Comparison of ENCODE assay signal across 8 cellular contexts in the genomic region with DNA sequence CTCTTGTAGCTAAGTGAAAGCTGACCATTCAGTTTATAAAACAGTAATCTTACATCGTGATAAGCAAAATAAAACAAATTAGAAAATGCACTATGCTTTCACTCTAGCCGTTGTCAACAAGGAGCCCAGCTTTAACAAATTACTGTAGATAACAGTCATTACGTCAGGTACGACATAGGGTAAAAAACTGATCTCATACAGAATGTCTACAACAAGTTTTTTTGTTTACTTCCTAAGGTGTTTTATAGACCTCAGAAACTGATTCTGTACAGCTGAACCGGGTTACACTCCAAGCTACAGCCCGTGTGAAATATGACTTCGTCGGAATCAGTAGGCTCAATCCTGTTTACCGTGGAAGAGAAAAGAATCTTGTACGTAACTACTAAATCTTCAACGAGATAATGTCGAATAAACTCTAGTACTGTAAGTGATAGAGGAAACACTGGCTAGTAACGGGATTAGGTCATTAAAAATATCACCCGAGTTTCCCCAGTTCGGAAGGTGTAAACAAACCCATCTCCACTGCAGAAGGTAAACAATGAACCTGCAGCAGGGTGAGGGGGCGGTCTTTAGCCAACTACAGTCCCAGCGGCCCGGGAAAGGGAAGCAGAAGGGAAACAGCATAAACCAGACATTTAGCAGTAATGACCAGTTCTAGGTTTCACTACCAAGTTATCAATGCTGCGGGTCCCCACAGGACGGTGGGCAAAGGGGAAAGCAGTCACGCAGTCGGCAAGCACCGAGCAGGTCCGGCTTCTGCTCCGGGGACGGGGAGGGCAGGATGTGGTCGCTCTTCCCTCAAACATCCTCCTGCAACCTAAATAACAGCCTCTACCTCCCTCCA. TPM values are rescaled to one million over a fixed set of nuclear protein-coding genes. Genes with fewer than 3 reads are reported as not detected.
DNase-seq lines count a peak whose midpoint lies in the region; ATAC-seq and TF ChIP-seq lines count a peak whose summit lies in the region.

No MANE protein-coding gene starts in this region.

- H3K9me3 ChIP-seq in Panc1 (ENCODE audit: control insufficient read depth, insufficient read depth, low read depth, low read length) (no peaks in the 10 kb centered on the region), gastroesophageal sphincter (no peaks in the 10 kb centered on the region), neuronal stem cell (replicated peaks in 1 of 2; ENCODE audit: control insufficient read depth in 2 of 2, insufficient read depth in 1 of 2, low read depth in 1 of 2, low read length in 2 of 2) (no peaks in the 10 kb centered on the region), suprapubic skin (no peaks in the 10 kb centered on the region)

- H2BK5ac ChIP-seq in neuronal stem cell (ENCODE audit: low read length) = peak overlapping the region; percentile 75

- TF ChIP-seq EP300 in gastroesophageal sphincter (IDR thresholded peaks at IDR 0.05) = no peak
- no peak for TF ChIP-seq EP300 in suprapubic skin (IDR thresholded peaks at IDR 0.05)

- H3K4me1 ChIP-seq in Panc1 (ENCODE audit: control insufficient read depth, insufficient read depth, low read length) (peaks cover 23% of the 10 kb centered on the region; the same call in 1 of the 2 replicates), gastroesophageal sphincter (peaks cover 5 to 67% (median 12%) of the 10 kb centered on the region in 3 donors), neuronal stem cell (ENCODE audit: control insufficient read depth in 2 of 2, insufficient read depth in 1 of 2, low read depth in 1 of 2, low read length in 2 of 2) (peaks cover 0 to 3% of the 10 kb centered on the region in 2 donors), suprapubic skin (peaks cover 33% of the 10 kb centered on the region)

- 2 to 3% methylated on average over 13 to 26 of the region's 27 CpGs for WGBS in gastroesophageal sphincter (ENCODE audit: low coverage in 1 of 2), 2 donors
- no CpG with 5 or more reads among the region's 27 CpGs for WGBS in neuronal stem cell (ENCODE audit: extremely low coverage in 2 of 2, insufficient read length in 2 of 2, insufficient replicate concordance in 1 of 2), 2 donors
- WGBS in suprapubic skin = 1% methylated on average over 25 of the region's 27 CpGs

- peak overlapping the region; percentile 80 for H3K23ac ChIP-seq in neuronal stem cell (ENCODE audit: low read depth, low read length, poor library complexity)

- intact Hi-C loops in Panc1 (cut with micrococcal nuclease; ENCODE audit: unreplicated experiment) = loop anchor here (10.0 kb wide), 1 partner anchor 228 kb away; a partner anchor contains a TSS

- H3K27ac ChIP-seq in Panc1 (ENCODE audit: low read length) (peak overlapping the region; percentile 79), gastroesophageal sphincter (peak overlapping the region; percentile 91 to 98 (median 96)), neuronal stem cell (replicated peaks; ENCODE audit: low read length) (peak overlapping the region; percentile 94), suprapubic skin (peak overlapping the region; percentile 97)

- H3K36me3 ChIP-seq in Panc1 (ENCODE audit: control insufficient read depth, insufficient read depth, low read length) = peaks cover 6% of the 10 kb centered on the region
- H3K36me3 ChIP-seq in gastroesophageal sphincter = peaks cover 0 to 4% of the 10 kb centered on the region in 2 donors
- peaks cover 0 to 11% of the 10 kb centered on the region in 2 donors for H3K36me3 ChIP-seq in neuronal stem cell (replicated peaks in 1 of 2; ENCODE audit: control insufficient read depth in 2 of 2, insufficient read depth in 2 of 2, low read length in 2 of 2)
- H3K36me3 ChIP-seq in suprapubic skin = peaks cover under 1% of the 10 kb centered on the region

- POLR2A ChIA-PET in Panc1 (lab: Charles Lee) = no interaction called here

- H2BK120ac ChIP-seq in neuronal stem cell (ENCODE audit: low read depth, low read length) = no peak overlapping the region

- H3K27me3 ChIP-seq in Panc1 (ENCODE audit: control insufficient read depth, insufficient read depth, low read length) (no peaks in the 10 kb centered on the region), gastroesophageal sphincter (no peaks in the 10 kb centered on the region), neuronal stem cell (ENCODE audit: control insufficient read depth in 3 of 3, insufficient read depth in 3 of 3, low read depth in 1 of 3, low read length in 3 of 3) (peaks cover 0 to 4% (median 0%) of the 10 kb centered on the region in 3 experiments), suprapubic skin (no peaks in the 10 kb centered on the region)

- H3K18ac ChIP-seq in neuronal stem cell (ENCODE audit: low read length) = peak overlapping the region; percentile 95

- H3K14ac ChIP-seq in neuronal stem cell (ENCODE audit: low read length) = peak overlapping the region; percentile 82

- H2AK5ac ChIP-seq in neuronal stem cell (ENCODE audit: low read depth, low read length) = no peak overlapping the region

- no TSS peak for BruUV-seq in Panc1 (replicated peaks; lab: Mats Ljungman, UMichigan)

- peak overlapping the region; percentile 53 for H3K4me2 ChIP-seq in neuronal stem cell (ENCODE audit: insufficient read depth, low read length, poor library complexity, severe bottlenecking)

- H3K9ac ChIP-seq in neuronal stem cell (ENCODE audit: low read depth, low read length, poor library complexity) = peak overlapping the region; percentile 90

- CTCF ChIA-PET in Panc1 (lab: Charles Lee) = no interaction called here

- peak overlapping the region; percentile 100 for H2AFZ ChIP-seq in neuronal stem cell (ENCODE audit: low read length)

- peak; percentile 40 for ATAC-seq in GM19467 (IDR thresholded peaks at IDR 0.05; ENCODE audit: unreplicated experiment)
- ATAC-seq in Panc1 = peak; percentile 46
- peak; percentile 1 for ATAC-seq in gastroesophageal sphincter

- in situ Hi-C loops in Caki2 (cut with HindIII; ENCODE audit: low pct_unique_long_range_greater_than_20kb, low sequenced_read_pairs) (no loop called here), Panc1 (cut with HindIII; ENCODE audit: low pct_unique_long_range_greater_than_20kb, low sequenced_read_pairs) (no loop called here)

- H3K4ac ChIP-seq in neuronal stem cell (ENCODE audit: low read length) = no peak overlapping the region

- no peak overlapping the region for H2BK12ac ChIP-seq in neuronal stem cell (ENCODE audit: low read length)

- DNase-seq in Caki2 (ENCODE audit: low read depth) (peak; percentile 59), HK-2 (ENCODE audit: unreplicated experiment) (peak; percentile 50), Panc1 (ENCODE audit: low read depth, low spot score) (no peak), activated gamma-delta T cell (lab: John Stamatoyannopoulos, UW) (peak; percentile 35), neuronal stem cell (ENCODE audit: low spot score) (peak; percentile 40), suprapubic skin (ENCODE audit: low spot score in 2 of 2) (no peak)

- no peak overlapping the region for H4K91ac ChIP-seq in neuronal stem cell (ENCODE audit: low read depth, low read length, poor library complexity)

- no peak overlapping the region for H4K8ac ChIP-seq in neuronal stem cell (ENCODE audit: low read depth, low read length)

- TF ChIP-seq CTCF in Panc1 (IDR thresholded peaks at IDR 0.05) (no peak), gastroesophageal sphincter (IDR thresholded peaks at IDR 0.05) (no peak), suprapubic skin (IDR thresholded peaks at IDR 0.05) (no peak)

- peaks cover 1% of the 10 kb centered on the region for H3K79me1 ChIP-seq in neuronal stem cell (ENCODE audit: low read depth, low read length)

- H3K4me3 ChIP-seq in Panc1 (ENCODE audit: low read depth in 2 of 2, low read length in 2 of 2) = peak overlapping the region; percentile 88 to 97
- peak overlapping the region; percentile 85 to 87 for H3K4me3 ChIP-seq in gastroesophageal sphincter
- H3K4me3 ChIP-seq in neuronal stem cell (ENCODE audit: low read length in 2 of 2) = peak overlapping the region; percentile 90 to 100
- peak overlapping the region; percentile 75 for H3K4me3 ChIP-seq in suprapubic skin

- TF ChIP-seq POLR2A in gastroesophageal sphincter (IDR thresholded peaks at IDR 0.05) = no peak
- TF ChIP-seq POLR2A in suprapubic skin (IDR thresholded peaks at IDR 0.05) = no peak

- H2BK15ac ChIP-seq in neuronal stem cell (ENCODE audit: low read length) = peak overlapping the region; percentile 67

RNA-seq across cellular contexts. Expression of a gene that starts 1.1 kb away (rescaled TPM):
- 3.8 and 7.3 TPM in 2 replicates for total RNA-seq in Caki2 (2014; rRNA removed; shearing (Covaris generic); ENCODE audit: low replicate concordance)
- 21.3 TPM for total RNA-seq in Panc1 (2021; ENCODE audit: unreplicated experiment)
- polyA plus RNA-seq in Panc1 (2012; ENCODE audit: insufficient read length) = 3.2 TPM
- 10 to 100 TPM; 24.0 to 46.1 (median 31.9) TPM for total RNA-seq in gastroesophageal sphincter
- 8.6 TPM for polyA plus RNA-seq in neuronal stem cell (2013, experiment 1 of 2)
- polyA plus RNA-seq in neuronal stem cell (2013, experiment 2 of 2) = 9.5 TPM
- total RNA-seq in suprapubic skin = 10 to 100 TPM; 24.9 to 92.6 (median 28.7) TPM

Comparison
In these comparisons a context has a peak if more than half of its experiments do, and no peak if none do; other contexts are left out.
1. DNase-seq: peak in Caki2 (single experiment), HK-2 (single experiment), activated gamma-delta T cell (single experiment) and neuronal stem cell (single experiment); none in Panc1 (single experiment) and suprapubic skin (0 of 2).
2. Peak in every context shown above with its lines, with median percentiles within 50 percentile points of each other: ATAC-seq, H3K27ac ChIP-seq and H3K4me3 ChIP-seq.